ENCODE assay signal across 13 cellular contexts in the genomic region with DNA sequence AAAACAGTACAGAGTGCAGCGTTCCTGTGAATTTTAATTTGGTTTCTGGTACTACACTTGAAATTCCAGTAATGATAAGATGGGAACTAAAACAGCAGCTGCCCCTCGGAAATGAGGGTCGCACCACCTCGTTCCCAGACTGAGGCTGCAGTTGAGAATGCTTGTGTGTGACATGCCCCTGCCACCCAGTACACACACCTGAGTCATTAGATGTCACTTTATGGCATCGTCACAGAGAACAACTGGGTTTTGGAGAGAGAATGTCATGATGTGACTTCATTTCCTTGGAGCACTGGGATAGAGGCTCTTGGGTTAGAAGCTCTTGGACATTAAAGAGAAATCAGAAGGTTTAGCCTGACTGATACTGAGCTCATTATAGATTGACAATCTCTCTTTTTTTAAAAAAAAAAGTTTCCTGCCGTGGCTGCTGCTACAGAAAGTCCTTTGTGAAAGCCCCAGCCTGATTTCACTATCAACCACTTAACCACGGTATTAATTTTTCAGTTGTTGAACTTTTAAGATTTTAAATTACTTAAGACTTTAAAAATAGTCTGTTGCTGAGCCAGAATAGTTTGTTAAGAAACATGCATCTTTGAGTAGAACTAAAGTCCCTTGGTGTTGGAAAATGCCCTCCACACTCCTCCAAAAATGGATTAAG.
"Had no signal": no experiment of that assay in that cellular context is flagged by ENCODE, and none has a peak within 500 bp of the region (broad histone marks: within the 10 kb centered on the region; RNA-seq: fewer than 3 reads in every experiment).

No MANE protein-coding gene starts in this region.

- H3K27ac ChIP-seq: ovary, vagina had no signal

- H3K36me3 ChIP-seq: ovary had no signal

- H3K4me3 ChIP-seq: ovary, vagina had no signal

- DNase-seq: activated CD4-positive, alpha-beta memory T cell treated with anti-CD3 and anti-CD28 coated beads for 36 hours; activated CD4-positive, CD25-positive, alpha-beta regulatory T cell treated with anti-CD3 and anti-CD28 coated beads, Interleukin-2, amount 50 U/mL, for 72 hours; activated CD8-positive, alpha-beta memory T cell treated with anti-CD3 and anti-CD28 coated beads, Interleukin-2, amount 50 U/mL, for 4 hours; activated naive CD4-positive, alpha-beta T cell treated with anti-CD3 and anti-CD28 coated beads for 36 hours; dermis blood vessel endothelial cell; endodermal cell; erythroblast; hypothalamus; kidney glomerular epithelial cell; ovary; stimulated activated CD4-positive, alpha-beta T cell treated with anti-CD3 and anti-CD28 coated beads, Interleukin-4, amount 100 ng/mL, for 1 hour; stimulated activated CD8-positive, alpha-beta memory T cell treated with anti-CD3 and anti-CD28 coated beads, Interleukin-4, amount 100 ng/mL, for 48 hours had no signal

- H3K9me3 ChIP-seq: ovary, vagina had no signal

- H3K27me3 ChIP-seq: ovary, vagina had no signal
